ENCODE assay signal across 8 cellular contexts in genomic region chr3:28667646-28668376, GRCh38.
A peak's percentile ranks its signal among the peaks of the same experiment; 100 is the strongest.
DNase-seq lines count a peak whose midpoint lies in the region; ATAC-seq and TF ChIP-seq lines count a peak whose summit lies in the region.

No MANE protein-coding gene starts in this region.

- H3K4me3 Mint-ChIP-seq in T-helper 2 cell treated with Interferon-gamma antibody and Interleukin-4, amounts not matched to agents 5 μg/mL and 100 μg/mL, for 36 hours = no peak overlapping the region

- peak; percentile 93 for ATAC-seq in GM18502 (IDR thresholded peaks at IDR 0.05; ENCODE audit: poor library complexity, unreplicated experiment)
- ATAC-seq in HG02852 (IDR thresholded peaks at IDR 0.05; ENCODE audit: unreplicated experiment) = peak; percentile 97

- POLR2A ChIA-PET in AG04449 (lab: Yijun Ruan, JAX) = no interaction called here

- H3K4me3 ChIP-seq in AG04449 (ENCODE audit: low read depth, low read length) (no peak overlapping the region), cardiac fibroblast (replicated peaks in 1 of 2; ENCODE audit: low read depth in 2 of 2, low read length in 2 of 2) (no peak overlapping the region)

- DNase-seq in AG04449 (ENCODE audit: low read depth, low spot score) (peak; percentile 2), NCI-H1105 (lab: John Stamatoyannopoulos, UW) (peak; percentile 7), cardiac fibroblast (ENCODE audit: low read depth in 2 of 2) (peak; percentile 74 to 79), left kidney (ENCODE audit: low read depth, low spot score) (peak; percentile 85)
- DNase-seq in T-helper 2 cell treated with Interferon-gamma antibody and Interleukin-4, amounts not matched to agents 5 μg/mL and 100 μg/mL, for 36 hours (ENCODE audit: low spot score) = peak; percentile 34
- peak; percentile 20 to 31 for DNase-seq in stimulated activated CD4-positive, alpha-beta T cell treated with anti-CD3 and anti-CD28 coated beads, Interleukin-4, amount 100 ng/mL, for 48 hours (ENCODE audit: low read depth in 2 of 2)

- H3K9me3 Mint-ChIP-seq in T-helper 2 cell treated with Interferon-gamma antibody and Interleukin-4, amounts not matched to agents 5 μg/mL and 100 μg/mL, for 36 hours = no peaks in the 10 kb centered on the region

- CTCF ChIA-PET in AG04449 (lab: Yijun Ruan, JAX) = interaction anchor here (0.6 to 2.3 kb wide), 16 partner anchors 10 to 879 kb away, joined by 3 to 19 read pairs (median 4); no protein-coding TSS in a partner anchor

- no peaks in the 10 kb centered on the region for H3K36me3 Mint-ChIP-seq in T-helper 2 cell treated with Interferon-gamma antibody and Interleukin-4, amounts not matched to agents 5 μg/mL and 100 μg/mL, for 36 hours (ENCODE audit: low read depth)

- TF ChIP-seq CTCF in AG04449 (IDR thresholded peaks at IDR 0.05; ENCODE audit: insufficient read depth, low read length, missing control alignments) (peak; percentile 90), cardiac fibroblast (IDR thresholded peaks at IDR 0.05; ENCODE audit: low read depth, low read length) (peak; percentile 85)

- peaks cover 2% of the 10 kb centered on the region for H3K4me1 Mint-ChIP-seq in T-helper 2 cell treated with Interferon-gamma antibody and Interleukin-4, amounts not matched to agents 5 μg/mL and 100 μg/mL, for 36 hours (ENCODE audit: low read depth)

- H3K27me3 Mint-ChIP-seq in T-helper 2 cell treated with Interferon-gamma antibody and Interleukin-4, amounts not matched to agents 5 μg/mL and 100 μg/mL, for 36 hours (ENCODE audit: low read depth) = no peaks in the 10 kb centered on the region

- H3K27ac Mint-ChIP-seq in T-helper 2 cell treated with Interferon-gamma antibody and Interleukin-4, amounts not matched to agents 5 μg/mL and 100 μg/mL, for 36 hours = no peak overlapping the region

Comparison
In these comparisons a context has a peak if more than half of its experiments do, and no peak if none do; other contexts are left out.
1. DNase-seq: peak in every context shown above with its lines; median percentile 85 in left kidney; 76 in cardiac fibroblast; 34 in T-helper 2 cell treated with Interferon-gamma antibody and Interleukin-4, amounts not matched to agents 5 μg/mL and 100 μg/mL, for 36 hours; 26 in stimulated activated CD4-positive, alpha-beta T cell treated with anti-CD3 and anti-CD28 coated beads, Interleukin-4, amount 100 ng/mL, for 48 hours; 7 in NCI-H1105; 2 in AG04449.